2 cellular contexts compared by ENCODE assay signal in the genomic region with DNA sequence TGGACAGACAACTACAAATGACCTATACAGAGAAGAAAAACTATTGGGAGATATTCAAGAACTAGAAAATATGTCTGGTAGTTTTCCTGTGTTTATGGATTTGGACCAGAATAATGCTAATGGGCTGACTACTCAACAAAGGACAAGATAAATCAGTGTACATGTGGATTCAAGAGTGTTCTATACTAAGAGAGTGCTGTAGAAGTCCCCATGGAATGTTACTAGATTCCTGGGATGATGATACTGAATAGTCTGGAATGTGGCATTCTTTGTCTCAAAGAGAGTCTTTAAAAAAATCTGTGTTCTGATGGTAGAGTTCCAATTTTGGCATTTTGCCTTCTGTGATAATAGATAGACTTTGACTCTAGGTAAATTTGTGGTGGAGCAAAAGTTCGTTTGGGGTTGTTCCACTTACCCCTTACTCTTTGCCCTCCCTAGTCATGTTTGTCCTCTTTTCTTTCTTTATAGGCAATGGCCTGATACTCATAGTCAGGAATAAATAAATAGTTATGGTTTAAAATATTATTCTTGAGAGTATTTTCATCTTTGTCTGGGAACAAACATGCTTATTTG.
TF ChIP-seq lines count a peak whose summit lies in the region.

No MANE protein-coding gene starts in this region.

TF ChIP-seq in IMR-90, 13 proteins besides CTCF, POLR2A, EP300 and RAD21:
- no peak for TF ChIP-seq RCOR1 (IDR thresholded peaks at IDR 0.05; ENCODE audit: insufficient replicate concordance, low read length)
- no peak for TF ChIP-seq FOS (IDR thresholded peaks at IDR 0.05; ENCODE audit: low read depth, low read length)
- TF ChIP-seq, protein P1, sequence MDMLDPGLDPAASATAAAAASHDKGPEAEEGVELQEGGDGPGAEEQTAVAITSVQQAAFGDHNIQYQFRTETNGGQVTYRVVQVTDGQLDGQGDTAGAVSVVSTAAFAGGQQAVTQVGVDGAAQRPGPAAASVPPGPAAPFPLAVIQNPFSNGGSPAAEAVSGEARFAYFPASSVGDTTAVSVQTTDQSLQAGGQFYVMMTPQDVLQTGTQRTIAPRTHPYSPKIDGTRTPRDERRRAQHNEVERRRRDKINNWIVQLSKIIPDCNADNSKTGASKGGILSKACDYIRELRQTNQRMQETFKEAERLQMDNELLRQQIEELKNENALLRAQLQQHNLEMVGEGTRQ (IDR thresholded peaks at IDR 0.05; ENCODE audit: low read depth, low read length): no peak
- no peak for TF ChIP-seq MAFK (IDR thresholded peaks at IDR 0.05; ENCODE audit: low read depth, low read length)
- TF ChIP-seq, protein P2, sequence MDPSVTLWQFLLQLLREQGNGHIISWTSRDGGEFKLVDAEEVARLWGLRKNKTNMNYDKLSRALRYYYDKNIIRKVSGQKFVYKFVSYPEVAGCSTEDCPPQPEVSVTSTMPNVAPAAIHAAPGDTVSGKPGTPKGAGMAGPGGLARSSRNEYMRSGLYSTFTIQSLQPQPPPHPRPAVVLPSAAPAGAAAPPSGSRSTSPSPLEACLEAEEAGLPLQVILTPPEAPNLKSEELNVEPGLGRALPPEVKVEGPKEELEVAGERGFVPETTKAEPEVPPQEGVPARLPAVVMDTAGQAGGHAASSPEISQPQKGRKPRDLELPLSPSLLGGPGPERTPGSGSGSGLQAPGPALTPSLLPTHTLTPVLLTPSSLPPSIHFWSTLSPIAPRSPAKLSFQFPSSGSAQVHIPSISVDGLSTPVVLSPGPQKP (IDR thresholded peaks at IDR 0.05; ENCODE audit: borderline replicate concordance, low read depth, low read length): no peak

TF ChIP-seq in HepG2, 621 proteins besides CTCF, POLR2A, EP300 and RAD21:
- no peak for TF ChIP-seq MAFF (IDR thresholded peaks at IDR 0.05; ENCODE audit: low read depth, low read length)
- 0 out of 2 replicates have a peak, but pooled peaks have one; percentile 43 for TF ChIP-seq GFI1 (CRISPR knock-in tag; IDR thresholded peaks at IDR 0.05; ENCODE audit: borderline replicate concordance)
- TF ChIP-seq TEAD3 (CRISPR knock-in tag; optimal IDR thresholded peaks at IDR 0.05; ENCODE audit: borderline replicate concordance): peak; percentile 72
- TF ChIP-seq, protein P3, sequence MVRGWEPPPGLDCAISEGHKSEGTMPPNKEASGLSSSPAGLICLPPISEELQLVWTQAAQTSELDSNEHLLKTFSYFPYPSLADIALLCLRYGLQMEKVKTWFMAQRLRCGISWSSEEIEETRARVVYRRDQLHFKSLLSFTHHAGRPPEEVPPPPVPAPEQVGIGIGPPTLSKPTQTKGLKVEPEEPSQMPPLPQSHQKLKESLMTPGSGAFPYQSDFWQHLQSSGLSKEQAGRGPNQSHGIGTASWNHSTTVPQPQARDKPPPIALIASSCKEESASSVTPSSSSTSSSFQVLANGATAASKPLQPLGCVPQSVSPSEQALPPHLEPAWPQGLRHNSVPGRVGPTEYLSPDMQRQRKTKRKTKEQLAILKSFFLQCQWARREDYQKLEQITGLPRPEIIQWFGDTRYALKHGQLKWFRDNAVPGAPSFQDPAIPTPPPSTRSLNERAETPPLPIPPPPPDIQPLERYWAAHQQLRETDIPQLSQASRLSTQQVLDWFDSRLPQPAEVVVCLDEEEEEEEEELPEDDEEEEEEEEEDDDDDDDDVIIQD (CRISPR knock-in tag; IDR thresholded peaks at IDR 0.05; ENCODE audit: low read depth): 0 out of 2 replicates have a peak, but pooled peaks have one; percentile 42
- TF ChIP-seq HNF4A (CRISPR knock-in tag; IDR thresholded peaks at IDR 0.05): peak; percentile 32; the same call in 1 of the 2 replicates
- no peak for TF ChIP-seq SOX13 (IDR thresholded peaks at IDR 0.05)
- peak in 1 of 2 experiments; percentile 35; a peak in 1 of 4 replicates for TF ChIP-seq SOX13 (CRISPR knock-in tag; conservative IDR thresholded peaks at IDR 0.05 in 1 of 2, IDR thresholded peaks at IDR 0.05 in 1 of 2)
- TF ChIP-seq ZFP37 (CRISPR knock-in tag; IDR thresholded peaks at IDR 0.05; ENCODE audit: borderline replicate concordance): no peak
- TF ChIP-seq, protein P4, sequence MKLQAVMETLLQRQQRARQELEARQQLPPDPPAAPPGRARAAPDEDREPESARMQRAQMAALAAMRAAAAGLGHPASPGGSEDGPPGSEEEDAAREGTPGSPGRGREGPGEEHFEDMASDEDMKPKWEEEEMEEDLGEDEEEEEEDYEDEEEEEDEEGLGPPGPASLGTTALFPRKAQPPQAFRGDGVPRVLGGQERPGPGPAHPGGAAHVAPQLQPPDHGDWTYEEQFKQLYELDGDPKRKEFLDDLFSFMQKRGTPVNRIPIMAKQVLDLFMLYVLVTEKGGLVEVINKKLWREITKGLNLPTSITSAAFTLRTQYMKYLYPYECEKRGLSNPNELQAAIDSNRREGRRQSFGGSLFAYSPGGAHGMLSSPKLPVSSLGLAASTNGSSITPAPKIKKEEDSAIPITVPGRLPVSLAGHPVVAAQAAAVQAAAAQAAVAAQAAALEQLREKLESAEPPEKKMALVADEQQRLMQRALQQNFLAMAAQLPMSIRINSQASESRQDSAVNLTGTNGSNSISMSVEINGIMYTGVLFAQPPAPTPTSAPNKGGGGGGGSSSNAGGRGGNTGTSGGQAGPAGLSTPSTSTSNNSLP (IDR thresholded peaks at IDR 0.05; ENCODE audit: low read depth, low read length): 0 out of 2 replicates have a peak, but pooled peaks have one; percentile 9
- peak; percentile 46; the same call in 1 of the 2 replicates for TF ChIP-seq HNF4G (IDR thresholded peaks at IDR 0.05; ENCODE audit: borderline replicate concordance, low read depth, low read length)
- no peak for TF ChIP-seq HNF4G (CRISPR knock-in tag; IDR thresholded peaks at IDR 0.05; ENCODE audit: borderline replicate concordance, low read depth)
- no peak for TF ChIP-seq PHF5A (CRISPR knock-in tag; IDR thresholded peaks at IDR 0.05; ENCODE audit: low read depth, unreplicated experiment)
- TF ChIP-seq LCORL (IDR thresholded peaks at IDR 0.05): 0 out of 2 replicates have a peak, but pooled peaks have one; percentile 7
- no peak for TF ChIP-seq LCORL (CRISPR knock-in tag; IDR thresholded peaks at IDR 0.05)
- TF ChIP-seq ZNF792 (CRISPR knock-in tag; IDR thresholded peaks at IDR 0.05): no peak
- no peak for TF ChIP-seq ETV5 (CRISPR knock-in tag; IDR thresholded peaks at IDR 0.05; ENCODE audit: borderline replicate concordance)
- TF ChIP-seq XBP1 (CRISPR knock-in tag; IDR thresholded peaks at IDR 0.05): no peak
- TF ChIP-seq, protein P5, sequence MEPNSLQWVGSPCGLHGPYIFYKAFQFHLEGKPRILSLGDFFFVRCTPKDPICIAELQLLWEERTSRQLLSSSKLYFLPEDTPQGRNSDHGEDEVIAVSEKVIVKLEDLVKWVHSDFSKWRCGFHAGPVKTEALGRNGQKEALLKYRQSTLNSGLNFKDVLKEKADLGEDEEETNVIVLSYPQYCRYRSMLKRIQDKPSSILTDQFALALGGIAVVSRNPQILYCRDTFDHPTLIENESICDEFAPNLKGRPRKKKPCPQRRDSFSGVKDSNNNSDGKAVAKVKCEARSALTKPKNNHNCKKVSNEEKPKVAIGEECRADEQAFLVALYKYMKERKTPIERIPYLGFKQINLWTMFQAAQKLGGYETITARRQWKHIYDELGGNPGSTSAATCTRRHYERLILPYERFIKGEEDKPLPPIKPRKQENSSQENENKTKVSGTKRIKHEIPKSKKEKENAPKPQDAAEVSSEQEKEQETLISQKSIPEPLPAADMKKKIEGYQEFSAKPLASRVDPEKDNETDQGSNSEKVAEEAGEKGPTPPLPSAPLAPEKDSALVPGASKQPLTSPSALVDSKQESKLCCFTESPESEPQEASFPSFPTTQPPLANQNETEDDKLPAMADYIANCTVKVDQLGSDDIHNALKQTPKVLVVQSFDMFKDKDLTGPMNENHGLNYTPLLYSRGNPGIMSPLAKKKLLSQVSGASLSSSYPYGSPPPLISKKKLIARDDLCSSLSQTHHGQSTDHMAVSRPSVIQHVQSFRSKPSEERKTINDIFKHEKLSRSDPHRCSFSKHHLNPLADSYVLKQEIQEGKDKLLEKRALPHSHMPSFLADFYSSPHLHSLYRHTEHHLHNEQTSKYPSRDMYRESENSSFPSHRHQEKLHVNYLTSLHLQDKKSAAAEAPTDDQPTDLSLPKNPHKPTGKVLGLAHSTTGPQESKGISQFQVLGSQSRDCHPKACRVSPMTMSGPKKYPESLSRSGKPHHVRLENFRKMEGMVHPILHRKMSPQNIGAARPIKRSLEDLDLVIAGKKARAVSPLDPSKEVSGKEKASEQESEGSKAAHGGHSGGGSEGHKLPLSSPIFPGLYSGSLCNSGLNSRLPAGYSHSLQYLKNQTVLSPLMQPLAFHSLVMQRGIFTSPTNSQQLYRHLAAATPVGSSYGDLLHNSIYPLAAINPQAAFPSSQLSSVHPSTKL (CRISPR knock-in tag; IDR thresholded peaks at IDR 0.05): peak; percentile 24; the same call in 1 of the 2 replicates
TF ChIP-seq in HepG2: peak in this region for 9.
